In the genomic region with DNA sequence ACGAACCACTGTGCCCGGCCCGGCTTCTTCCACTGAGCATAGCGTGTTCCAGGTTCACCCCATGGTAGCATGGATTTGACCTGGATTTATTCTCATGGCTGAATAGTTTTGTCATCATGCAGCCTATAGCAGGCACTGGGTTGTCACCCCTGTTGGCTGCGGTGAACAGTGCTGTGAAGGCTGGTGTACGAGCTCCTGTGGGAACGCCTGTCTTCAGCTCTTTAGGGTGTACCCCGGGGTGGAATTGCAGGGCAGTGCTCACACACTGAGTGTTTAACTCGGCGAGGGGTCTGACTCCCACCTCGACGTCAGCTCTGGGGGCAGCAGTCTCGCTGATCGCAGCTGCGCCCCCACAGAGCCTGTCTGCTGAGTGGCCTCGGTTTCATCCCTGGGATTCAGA, we compare ENCODE assay signal across 3 cellular contexts.
"Had no signal": no experiment of that assay in that cellular context is flagged by ENCODE, and none has a peak within 500 bp of the region (broad histone marks: within the 10 kb centered on the region; RNA-seq: fewer than 3 reads in every experiment).

No MANE protein-coding gene starts in this region.

- ATAC-seq: GM12878 had no signal

- DNase-seq: GDM1, GF-D8 had no signal

- H3K4me3 ChIP-seq: GM12878 had no signal
